Comparison of ENCODE assay signal across 31 cellular contexts in the genomic region with DNA sequence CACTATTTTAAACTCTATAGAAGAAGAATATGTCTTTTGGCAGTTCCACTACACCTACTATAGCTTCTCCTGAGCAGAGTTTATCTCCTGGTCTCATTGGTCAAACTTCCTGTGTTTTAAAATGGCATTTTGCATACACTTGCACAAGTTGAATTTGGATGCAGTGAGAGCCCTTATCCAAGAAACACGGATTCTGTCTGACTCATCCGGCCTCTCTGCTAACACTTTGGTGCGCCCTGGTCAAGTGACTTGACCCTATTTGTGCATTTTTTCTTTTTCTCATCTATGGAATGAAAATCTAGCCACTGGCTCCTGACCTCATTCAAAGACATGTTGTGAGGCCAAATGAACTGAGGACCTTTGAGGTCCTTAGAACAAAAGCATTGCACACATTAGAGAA. TPM values are rescaled to one million over a fixed set of nuclear protein-coding genes. Genes with fewer than 3 reads are reported as not detected.
"Had no signal": no experiment of that assay in that cellular context is flagged by ENCODE, and none has a peak within 500 bp of the region (broad histone marks: within the 10 kb centered on the region; RNA-seq: fewer than 3 reads in every experiment).

No MANE protein-coding gene starts in this region.

- H3K4me1 ChIP-seq: adrenal gland, colonic mucosa, foreskin keratinocyte, gastrocnemius medialis had no signal

- H3K4me3 ChIP-seq: adrenal gland, body of pancreas, colonic mucosa, esophagus muscularis mucosa, gastrocnemius medialis, heart left ventricle had no signal

- DNase-seq: activated CD4-positive, alpha-beta memory T cell treated with anti-CD3 and anti-CD28 coated beads for 36 hours; activated CD4-positive, alpha-beta T cell treated with anti-CD3 and anti-CD28 coated beads for 36 hours; activated CD4-positive, alpha-beta T cell treated with anti-CD3 and anti-CD28 coated beads, Interleukin-2, amount 10 ng/mL, durations not matched to agents 24 days and 14 days; activated CD4-positive, CD25-positive, alpha-beta regulatory T cell; activated CD4-positive, CD25-positive, alpha-beta regulatory T cell treated with anti-CD3 and anti-CD28 coated beads, Interleukin-2, amount 50 U/mL, for 72 hours; activated CD8-positive, alpha-beta memory T cell treated with anti-CD3 and anti-CD28 coated beads, Interleukin-2, amount 10 ng/mL, durations not matched to agents 7 days and 5 days; activated CD8-positive, alpha-beta memory T cell treated with anti-CD3 and anti-CD28 coated beads, Interleukin-2, amount 50 U/mL, for 4 hours; activated CD8-positive, alpha-beta T cell treated with anti-CD3 and anti-CD28 coated beads, Interleukin-2, amount 10 ng/mL, durations not matched to agents 7 days and 5 days; activated effector memory CD4-positive, alpha-beta T cell treated with anti-CD3 and anti-CD28 coated beads, Interleukin-2, amount 50 U/mL, for 16 hours; activated naive CD4-positive, alpha-beta T cell treated with anti-CD3 and anti-CD28 coated beads for 36 hours; activated naive CD8-positive, alpha-beta T cell treated with anti-CD3 and anti-CD28 coated beads for 36 hours; activated naive CD8-positive, alpha-beta T cell treated with anti-CD3 and anti-CD28 coated beads, Interleukin-2, amount 50 U/mL, for 24 hours; activated T-cell treated with anti-CD3 and anti-CD28 coated beads, Interleukin-2, amount 50 U/mL, for 1 hour; activated T-cell treated with anti-CD3 and anti-CD28 coated beads, Interleukin-2, amount 50 U/mL, for 48 hours; adrenal gland; amygdala; aorta; body of pancreas; central memory CD4-positive, alpha-beta T cell; cerebellar nuclear complex; colonic mucosa; effector CD8-positive, alpha-beta T cell; endodermal cell; foreskin keratinocyte; gastrocnemius medialis; glutamatergic neuron; heart left ventricle; T-helper 2 cell had no signal

- H3K27me3 ChIP-seq: adrenal gland, body of pancreas, colonic mucosa, esophagus muscularis mucosa, foreskin keratinocyte, gastrocnemius medialis, heart left ventricle had no signal

- H3K36me3 ChIP-seq: adrenal gland, colonic mucosa, esophagus muscularis mucosa, gastrocnemius medialis, heart left ventricle had no signal

- FAIRE-seq: TTC549 had no signal

- H3K9me3 ChIP-seq: adrenal gland, body of pancreas, colonic mucosa, esophagus muscularis mucosa, gastrocnemius medialis had no signal

- H3K27ac ChIP-seq: adrenal gland, body of pancreas, colonic mucosa, esophagus muscularis mucosa, foreskin keratinocyte, gastrocnemius medialis, heart left ventricle had no signal

- ATAC-seq: activated CD4-positive, alpha-beta T cell treated with anti-CD3 and anti-CD28 coated beads for 36 hours; activated CD8-positive, alpha-beta memory T cell treated with anti-CD3 and anti-CD28 coated beads, Interleukin-2, amount 10 ng/mL, durations not matched to agents 7 days and 5 days; activated CD8-positive, alpha-beta T cell treated with anti-CD3 and anti-CD28 coated beads, Interleukin-2, amount 10 ng/mL, durations not matched to agents 7 days and 5 days; activated naive CD8-positive, alpha-beta T cell treated with anti-CD3 and anti-CD28 coated beads, Interleukin-2, amount 50 U/mL, for 24 hours; body of pancreas; foreskin keratinocyte; gastrocnemius medialis; heart left ventricle had no signal

RNA-seq across cellular contexts. Expression of a gene that starts 20.0 kb away (rescaled TPM):
- total RNA-seq: epithelial cell of proximal tubule had no signal
- polyA plus RNA-seq: foreskin keratinocyte had no signal
